4 cellular contexts compared by ENCODE assay signal in the genomic region with DNA sequence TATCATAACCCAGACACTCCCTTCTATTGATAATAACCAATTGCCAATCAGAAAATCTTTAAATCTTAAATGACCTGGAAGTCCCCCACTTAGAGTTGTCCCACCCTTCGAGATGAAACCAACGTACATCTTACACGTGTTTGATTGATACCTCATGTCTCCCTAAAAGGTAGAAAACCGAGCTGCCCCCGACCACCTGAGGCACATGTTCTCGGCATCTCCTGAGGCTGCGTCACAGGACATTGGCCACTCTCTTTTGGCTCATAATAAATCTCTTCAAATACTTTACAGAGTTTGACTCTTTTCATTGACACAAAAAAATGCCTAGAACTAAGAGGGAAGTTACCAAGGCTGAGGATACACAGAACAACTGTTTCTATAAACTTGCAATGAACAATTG.
"Had no signal": no experiment of that assay in that cellular context is flagged by ENCODE, and none has a peak within 500 bp of the region (broad histone marks: within the 10 kb centered on the region; RNA-seq: fewer than 3 reads in every experiment).

No MANE protein-coding gene starts in this region.

- H3K4me3 Mint-ChIP-seq: GM23338, H9 had no signal

- ATAC-seq: GM23338 had no signal

- H3K4me3 ChIP-seq: GM23338 had no signal

- DNase-seq: H9, HCEC 1CT, IMR-90 had no signal

- H3K27ac Mint-ChIP-seq: GM23338 had no signal
